ENCODE assay signal across 1 cellular context in the genomic region with DNA sequence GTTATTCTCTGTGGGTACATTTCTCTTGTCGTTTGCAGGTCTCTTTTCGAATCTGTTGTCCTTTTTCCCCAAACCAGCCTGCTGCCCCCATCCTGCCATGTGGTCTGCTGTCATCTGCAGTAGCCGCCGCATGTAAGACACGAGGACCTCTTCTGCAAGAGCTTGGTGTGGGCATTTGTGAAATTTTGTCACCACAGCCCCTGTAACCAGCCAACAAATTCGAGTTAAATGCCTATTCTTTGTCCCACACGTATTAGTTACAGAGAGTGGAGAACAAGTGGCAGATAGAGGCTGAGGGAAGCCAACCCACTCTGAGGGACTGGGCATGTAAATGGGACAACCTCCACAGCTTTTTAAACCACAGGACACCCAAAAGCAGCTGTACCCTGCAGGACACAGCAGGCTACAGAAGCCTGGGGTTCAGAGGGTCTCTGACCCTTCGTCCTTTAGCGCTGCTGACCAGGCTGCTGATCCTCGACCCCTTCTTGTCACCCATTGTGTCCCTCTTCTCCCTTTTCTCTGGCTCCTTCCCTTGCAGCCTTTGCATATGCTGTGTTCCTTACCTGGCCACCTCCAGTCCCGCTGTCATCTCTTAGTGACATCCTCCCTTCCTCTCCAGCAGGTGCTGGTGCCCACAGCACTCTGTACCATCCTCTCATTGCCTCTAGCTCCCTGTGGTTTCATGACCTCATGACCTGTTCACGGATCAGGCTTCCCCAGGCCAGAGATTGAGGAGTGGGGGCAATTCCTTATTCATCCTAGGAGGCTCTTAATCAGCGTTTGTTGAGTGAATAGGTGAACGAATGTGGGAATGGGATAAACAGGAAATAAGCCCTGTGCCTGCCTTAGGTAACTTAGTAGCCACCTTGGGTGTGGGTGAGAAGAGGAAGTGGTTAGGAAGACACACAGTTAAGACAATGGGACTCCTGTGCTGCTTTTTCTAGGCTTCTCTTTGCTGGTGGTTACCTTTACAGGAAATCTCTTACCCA.
TF ChIP-seq lines count a peak whose summit lies in the region.

No MANE protein-coding gene starts in this region.

TF ChIP-seq in HepG2, 621 proteins besides CTCF, POLR2A, EP300 and RAD21 (continued from another document and continues in another):
- TF ChIP-seq, protein P1, sequence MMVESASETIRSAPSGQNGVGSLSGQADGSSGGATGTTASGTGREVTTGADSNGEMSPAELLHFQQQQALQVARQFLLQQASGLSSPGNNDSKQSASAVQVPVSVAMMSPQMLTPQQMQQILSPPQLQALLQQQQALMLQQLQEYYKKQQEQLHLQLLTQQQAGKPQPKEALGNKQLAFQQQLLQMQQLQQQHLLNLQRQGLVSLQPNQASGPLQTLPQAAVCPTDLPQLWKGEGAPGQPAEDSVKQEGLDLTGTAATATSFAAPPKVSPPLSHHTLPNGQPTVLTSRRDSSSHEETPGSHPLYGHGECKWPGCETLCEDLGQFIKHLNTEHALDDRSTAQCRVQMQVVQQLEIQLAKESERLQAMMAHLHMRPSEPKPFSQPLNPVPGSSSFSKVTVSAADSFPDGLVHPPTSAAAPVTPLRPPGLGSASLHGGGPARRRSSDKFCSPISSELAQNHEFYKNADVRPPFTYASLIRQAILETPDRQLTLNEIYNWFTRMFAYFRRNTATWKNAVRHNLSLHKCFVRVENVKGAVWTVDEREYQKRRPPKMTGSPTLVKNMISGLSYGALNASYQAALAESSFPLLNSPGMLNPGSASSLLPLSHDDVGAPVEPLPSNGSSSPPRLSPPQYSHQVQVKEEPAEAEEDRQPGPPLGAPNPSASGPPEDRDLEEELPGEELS (CRISPR knock-in tag; IDR thresholded peaks at IDR 0.05), result no peak
- TF ChIP-seq ZNF446 (CRISPR knock-in tag; IDR thresholded peaks at IDR 0.05) (no peak), MAFK (conservative IDR thresholded peaks at IDR 0.05 in 1 of 2, IDR thresholded peaks at IDR 0.05 in 1 of 2; ENCODE audit: low read length in 2 of 2) (no peak), ZFP90 (CRISPR knock-in tag; IDR thresholded peaks at IDR 0.05; ENCODE audit: borderline replicate concordance) (no peak), SMARCC2 (IDR thresholded peaks at IDR 0.05) (no peak), CENPT (CRISPR knock-in tag; IDR thresholded peaks at IDR 0.05; ENCODE audit: low read depth) (no peak), ZSCAN31 (CRISPR knock-in tag; IDR thresholded peaks at IDR 0.05; ENCODE audit: low read depth) (0 out of 2 replicates have a peak, but pooled peaks have one; percentile 3), CEBPG (CRISPR knock-in tag; IDR thresholded peaks at IDR 0.05) (no peak), KDM3A (CRISPR knock-in tag; IDR thresholded peaks at IDR 0.05; ENCODE audit: low read depth) (no peak), JARID2 (CRISPR knock-in tag; IDR thresholded peaks at IDR 0.05; ENCODE audit: insufficient replicate concordance) (no peak), ZNF747 (CRISPR knock-in tag; IDR thresholded peaks at IDR 0.05; ENCODE audit: borderline replicate concordance) (no peak), NCOR1 (IDR thresholded peaks at IDR 0.05; ENCODE audit: borderline replicate concordance, low read length) (no peak), CHD2 (IDR thresholded peaks at IDR 0.05; ENCODE audit: low read depth, low read length) (no peak), GPN1 (CRISPR knock-in tag; IDR thresholded peaks at IDR 0.05; ENCODE audit: borderline replicate concordance) (no peak), KLF13 (CRISPR knock-in tag; IDR thresholded peaks at IDR 0.05) (0 out of 2 replicates have a peak, but pooled peaks have one; percentile 4), GATA4 (IDR thresholded peaks at IDR 0.05; ENCODE audit: borderline replicate concordance, low read depth) (no peak), ZNF224 (CRISPR knock-in tag; IDR thresholded peaks at IDR 0.05) (no peak), ZFP62 (CRISPR knock-in tag; IDR thresholded peaks at IDR 0.05) (no peak), AGO2 (optimal IDR thresholded peaks at IDR 0.05; ENCODE audit: low read depth, low read length) (peak; percentile 3), ZNF3 (CRISPR knock-in tag; IDR thresholded peaks at IDR 0.05) (peak; percentile 53; the same call in 1 of the 2 replicates), ZBTB21 (CRISPR knock-in tag; IDR thresholded peaks at IDR 0.05) (no peak), ZZZ3 (CRISPR knock-in tag; IDR thresholded peaks at IDR 0.05; ENCODE audit: borderline replicate concordance) (no peak), ZNF7 (CRISPR knock-in tag; IDR thresholded peaks at IDR 0.05) (no peak), RFXANK (CRISPR knock-in tag; IDR thresholded peaks at IDR 0.05) (no peak), ZNF484 (CRISPR knock-in tag; IDR thresholded peaks at IDR 0.05; ENCODE audit: borderline replicate concordance, low read depth) (no peak), HIVEP1 (CRISPR knock-in tag; IDR thresholded peaks at IDR 0.05) (0 out of 2 replicates have a peak, but pooled peaks have one; percentile 49), ZNF781 (CRISPR knock-in tag; IDR thresholded peaks at IDR 0.05; ENCODE audit: borderline replicate concordance, not compliant biosample characterization) (no peak), KDM1A (CRISPR knock-in tag; IDR thresholded peaks at IDR 0.05) (no peak), ZNF776 (CRISPR knock-in tag; IDR thresholded peaks at IDR 0.05) (no peak)
- TF ChIP-seq, protein P2, sequence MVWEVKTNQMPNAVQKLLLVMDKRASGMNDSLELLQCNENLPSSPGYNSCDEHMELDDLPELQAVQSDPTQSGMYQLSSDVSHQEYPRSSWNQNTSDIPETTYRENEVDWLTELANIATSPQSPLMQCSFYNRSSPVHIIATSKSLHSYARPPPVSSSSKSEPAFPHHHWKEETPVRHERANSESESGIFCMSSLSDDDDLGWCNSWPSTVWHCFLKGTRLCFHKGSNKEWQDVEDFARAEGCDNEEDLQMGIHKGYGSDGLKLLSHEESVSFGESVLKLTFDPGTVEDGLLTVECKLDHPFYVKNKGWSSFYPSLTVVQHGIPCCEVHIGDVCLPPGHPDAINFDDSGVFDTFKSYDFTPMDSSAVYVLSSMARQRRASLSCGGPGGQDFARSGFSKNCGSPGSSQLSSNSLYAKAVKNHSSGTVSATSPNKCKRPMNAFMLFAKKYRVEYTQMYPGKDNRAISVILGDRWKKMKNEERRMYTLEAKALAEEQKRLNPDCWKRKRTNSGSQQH (CRISPR knock-in tag; IDR thresholded peaks at IDR 0.05; ENCODE audit: low read depth), result no peak
- TF ChIP-seq, protein P3, sequence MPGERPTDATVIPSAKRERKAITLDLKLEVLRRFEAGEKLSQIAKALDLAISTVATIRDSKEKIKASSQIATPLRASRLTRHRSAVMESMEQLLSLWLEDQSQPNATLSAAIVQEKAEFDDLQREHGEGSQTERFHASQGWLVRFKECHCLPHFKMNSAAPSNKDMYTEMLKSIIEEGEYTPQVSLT (CRISPR knock-in tag; IDR thresholded peaks at IDR 0.05; ENCODE audit: borderline replicate concordance, low read depth), result no peak
- TF ChIP-seq, protein P4, sequence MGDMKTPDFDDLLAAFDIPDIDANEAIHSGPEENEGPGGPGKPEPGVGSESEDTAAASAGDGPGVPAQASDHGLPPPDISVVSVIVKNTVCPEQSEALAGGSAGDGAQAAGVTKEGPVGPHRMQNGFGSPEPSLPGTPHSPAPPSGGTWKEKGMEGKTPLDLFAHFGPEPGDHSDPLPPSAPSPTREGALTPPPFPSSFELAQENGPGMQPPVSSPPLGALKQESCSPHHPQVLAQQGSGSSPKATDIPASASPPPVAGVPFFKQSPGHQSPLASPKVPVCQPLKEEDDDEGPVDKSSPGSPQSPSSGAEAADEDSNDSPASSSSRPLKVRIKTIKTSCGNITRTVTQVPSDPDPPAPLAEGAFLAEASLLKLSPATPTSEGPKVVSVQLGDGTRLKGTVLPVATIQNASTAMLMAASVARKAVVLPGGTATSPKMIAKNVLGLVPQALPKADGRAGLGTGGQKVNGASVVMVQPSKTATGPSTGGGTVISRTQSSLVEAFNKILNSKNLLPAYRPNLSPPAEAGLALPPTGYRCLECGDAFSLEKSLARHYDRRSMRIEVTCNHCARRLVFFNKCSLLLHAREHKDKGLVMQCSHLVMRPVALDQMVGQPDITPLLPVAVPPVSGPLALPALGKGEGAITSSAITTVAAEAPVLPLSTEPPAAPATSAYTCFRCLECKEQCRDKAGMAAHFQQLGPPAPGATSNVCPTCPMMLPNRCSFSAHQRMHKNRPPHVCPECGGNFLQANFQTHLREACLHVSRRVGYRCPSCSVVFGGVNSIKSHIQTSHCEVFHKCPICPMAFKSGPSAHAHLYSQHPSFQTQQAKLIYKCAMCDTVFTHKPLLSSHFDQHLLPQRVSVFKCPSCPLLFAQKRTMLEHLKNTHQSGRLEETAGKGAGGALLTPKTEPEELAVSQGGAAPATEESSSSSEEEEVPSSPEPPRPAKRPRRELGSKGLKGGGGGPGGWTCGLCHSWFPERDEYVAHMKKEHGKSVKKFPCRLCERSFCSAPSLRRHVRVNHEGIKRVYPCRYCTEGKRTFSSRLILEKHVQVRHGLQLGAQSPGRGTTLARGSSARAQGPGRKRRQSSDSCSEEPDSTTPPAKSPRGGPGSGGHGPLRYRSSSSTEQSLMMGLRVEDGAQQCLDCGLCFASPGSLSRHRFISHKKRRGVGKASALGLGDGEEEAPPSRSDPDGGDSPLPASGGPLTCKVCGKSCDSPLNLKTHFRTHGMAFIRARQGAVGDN (CRISPR knock-in tag; IDR thresholded peaks at IDR 0.05), result 0 out of 2 replicates have a peak, but pooled peaks have one; percentile 26
- TF ChIP-seq, protein P5, sequence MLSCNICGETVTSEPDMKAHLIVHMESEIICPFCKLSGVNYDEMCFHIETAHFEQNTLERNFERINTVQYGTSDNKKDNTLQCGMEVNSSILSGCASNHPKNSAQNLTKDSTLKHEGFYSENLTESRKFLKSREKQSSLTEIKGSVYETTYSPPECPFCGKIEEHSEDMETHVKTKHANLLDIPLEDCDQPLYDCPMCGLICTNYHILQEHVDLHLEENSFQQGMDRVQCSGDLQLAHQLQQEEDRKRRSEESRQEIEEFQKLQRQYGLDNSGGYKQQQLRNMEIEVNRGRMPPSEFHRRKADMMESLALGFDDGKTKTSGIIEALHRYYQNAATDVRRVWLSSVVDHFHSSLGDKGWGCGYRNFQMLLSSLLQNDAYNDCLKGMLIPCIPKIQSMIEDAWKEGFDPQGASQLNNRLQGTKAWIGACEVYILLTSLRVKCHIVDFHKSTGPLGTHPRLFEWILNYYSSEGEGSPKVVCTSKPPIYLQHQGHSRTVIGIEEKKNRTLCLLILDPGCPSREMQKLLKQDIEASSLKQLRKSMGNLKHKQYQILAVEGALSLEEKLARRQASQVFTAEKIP (CRISPR knock-in tag; IDR thresholded peaks at IDR 0.05; ENCODE audit: borderline replicate concordance), result no peak
- TF ChIP-seq, protein P6, sequence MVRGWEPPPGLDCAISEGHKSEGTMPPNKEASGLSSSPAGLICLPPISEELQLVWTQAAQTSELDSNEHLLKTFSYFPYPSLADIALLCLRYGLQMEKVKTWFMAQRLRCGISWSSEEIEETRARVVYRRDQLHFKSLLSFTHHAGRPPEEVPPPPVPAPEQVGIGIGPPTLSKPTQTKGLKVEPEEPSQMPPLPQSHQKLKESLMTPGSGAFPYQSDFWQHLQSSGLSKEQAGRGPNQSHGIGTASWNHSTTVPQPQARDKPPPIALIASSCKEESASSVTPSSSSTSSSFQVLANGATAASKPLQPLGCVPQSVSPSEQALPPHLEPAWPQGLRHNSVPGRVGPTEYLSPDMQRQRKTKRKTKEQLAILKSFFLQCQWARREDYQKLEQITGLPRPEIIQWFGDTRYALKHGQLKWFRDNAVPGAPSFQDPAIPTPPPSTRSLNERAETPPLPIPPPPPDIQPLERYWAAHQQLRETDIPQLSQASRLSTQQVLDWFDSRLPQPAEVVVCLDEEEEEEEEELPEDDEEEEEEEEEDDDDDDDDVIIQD (CRISPR knock-in tag; IDR thresholded peaks at IDR 0.05; ENCODE audit: low read depth), result no peak
- TF ChIP-seq, protein P7, sequence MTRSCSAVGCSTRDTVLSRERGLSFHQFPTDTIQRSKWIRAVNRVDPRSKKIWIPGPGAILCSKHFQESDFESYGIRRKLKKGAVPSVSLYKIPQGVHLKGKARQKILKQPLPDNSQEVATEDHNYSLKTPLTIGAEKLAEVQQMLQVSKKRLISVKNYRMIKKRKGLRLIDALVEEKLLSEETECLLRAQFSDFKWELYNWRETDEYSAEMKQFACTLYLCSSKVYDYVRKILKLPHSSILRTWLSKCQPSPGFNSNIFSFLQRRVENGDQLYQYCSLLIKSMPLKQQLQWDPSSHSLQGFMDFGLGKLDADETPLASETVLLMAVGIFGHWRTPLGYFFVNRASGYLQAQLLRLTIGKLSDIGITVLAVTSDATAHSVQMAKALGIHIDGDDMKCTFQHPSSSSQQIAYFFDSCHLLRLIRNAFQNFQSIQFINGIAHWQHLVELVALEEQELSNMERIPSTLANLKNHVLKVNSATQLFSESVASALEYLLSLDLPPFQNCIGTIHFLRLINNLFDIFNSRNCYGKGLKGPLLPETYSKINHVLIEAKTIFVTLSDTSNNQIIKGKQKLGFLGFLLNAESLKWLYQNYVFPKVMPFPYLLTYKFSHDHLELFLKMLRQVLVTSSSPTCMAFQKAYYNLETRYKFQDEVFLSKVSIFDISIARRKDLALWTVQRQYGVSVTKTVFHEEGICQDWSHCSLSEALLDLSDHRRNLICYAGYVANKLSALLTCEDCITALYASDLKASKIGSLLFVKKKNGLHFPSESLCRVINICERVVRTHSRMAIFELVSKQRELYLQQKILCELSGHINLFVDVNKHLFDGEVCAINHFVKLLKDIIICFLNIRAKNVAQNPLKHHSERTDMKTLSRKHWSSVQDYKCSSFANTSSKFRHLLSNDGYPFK (CRISPR knock-in tag; IDR thresholded peaks at IDR 0.05; ENCODE audit: borderline replicate concordance), result peak; percentile 11; the same call in 1 of the 2 replicates
- TF ChIP-seq, protein P8, sequence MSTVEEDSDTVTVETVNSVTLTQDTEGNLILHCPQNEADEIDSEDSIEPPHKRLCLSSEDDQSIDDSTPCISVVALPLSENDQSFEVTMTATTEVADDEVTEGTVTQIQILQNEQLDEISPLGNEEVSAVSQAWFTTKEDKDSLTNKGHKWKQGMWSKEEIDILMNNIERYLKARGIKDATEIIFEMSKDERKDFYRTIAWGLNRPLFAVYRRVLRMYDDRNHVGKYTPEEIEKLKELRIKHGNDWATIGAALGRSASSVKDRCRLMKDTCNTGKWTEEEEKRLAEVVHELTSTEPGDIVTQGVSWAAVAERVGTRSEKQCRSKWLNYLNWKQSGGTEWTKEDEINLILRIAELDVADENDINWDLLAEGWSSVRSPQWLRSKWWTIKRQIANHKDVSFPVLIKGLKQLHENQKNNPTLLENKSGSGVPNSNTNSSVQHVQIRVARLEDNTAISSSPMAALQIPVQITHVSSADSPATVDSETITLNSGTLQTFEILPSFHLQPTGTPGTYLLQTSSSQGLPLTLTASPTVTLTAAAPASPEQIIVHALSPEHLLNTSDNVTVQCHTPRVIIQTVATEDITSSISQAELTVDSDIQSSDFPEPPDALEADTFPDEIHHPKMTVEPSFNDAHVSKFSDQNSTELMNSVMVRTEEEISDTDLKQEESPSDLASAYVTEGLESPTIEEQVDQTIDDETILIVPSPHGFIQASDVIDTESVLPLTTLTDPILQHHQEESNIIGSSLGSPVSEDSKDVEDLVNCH (CRISPR knock-in tag; IDR thresholded peaks at IDR 0.05), result no peak
- TF ChIP-seq, protein P9, sequence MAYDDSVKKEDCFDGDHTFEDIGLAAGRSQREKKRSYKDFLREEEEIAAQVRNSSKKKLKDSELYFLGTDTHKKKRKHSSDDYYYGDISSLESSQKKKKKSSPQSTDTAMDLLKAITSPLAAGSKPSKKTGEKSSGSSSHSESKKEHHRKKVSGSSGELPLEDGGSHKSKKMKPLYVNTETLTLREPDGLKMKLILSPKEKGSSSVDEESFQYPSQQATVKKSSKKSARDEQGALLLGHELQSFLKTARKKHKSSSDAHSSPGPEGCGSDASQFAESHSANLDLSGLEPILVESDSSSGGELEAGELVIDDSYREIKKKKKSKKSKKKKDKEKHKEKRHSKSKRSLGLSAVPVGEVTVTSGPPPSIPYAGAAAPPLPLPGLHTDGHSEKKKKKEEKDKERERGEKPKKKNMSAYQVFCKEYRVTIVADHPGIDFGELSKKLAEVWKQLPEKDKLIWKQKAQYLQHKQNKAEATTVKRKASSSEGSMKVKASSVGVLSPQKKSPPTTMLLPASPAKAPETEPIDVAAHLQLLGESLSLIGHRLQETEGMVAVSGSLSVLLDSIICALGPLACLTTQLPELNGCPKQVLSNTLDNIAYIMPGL (CRISPR knock-in tag; IDR thresholded peaks at IDR 0.05; ENCODE audit: borderline replicate concordance in 1 of 2, low read depth in 1 of 2), result 0 out of 4 replicates have a peak, but pooled peaks of 1 of the 2 experiments have one; percentile 3
